ENCODE assay signal across 11 cellular contexts in the genomic region with DNA sequence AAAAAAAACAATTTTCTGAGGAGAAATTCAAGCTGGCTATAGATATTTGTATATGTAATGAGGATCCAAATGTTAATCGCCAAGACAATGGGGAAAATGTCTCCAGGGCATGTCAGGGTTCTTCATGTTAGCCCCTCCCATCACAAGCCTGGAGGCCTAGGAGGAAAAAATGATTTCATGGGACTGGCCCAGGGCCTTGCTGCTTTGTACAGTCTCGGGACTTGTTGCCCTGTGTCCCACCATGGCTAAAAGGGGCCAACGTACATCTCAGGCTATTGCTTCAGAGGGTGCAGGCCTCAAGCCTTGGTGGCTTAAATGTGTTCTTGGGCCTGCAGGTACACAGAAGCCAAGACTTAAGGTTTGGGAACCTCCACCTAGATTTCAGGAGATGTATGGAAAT.
"Had no signal": no experiment of that assay in that cellular context is flagged by ENCODE, and none has a peak within 500 bp of the region (broad histone marks: within the 10 kb centered on the region; RNA-seq: fewer than 3 reads in every experiment).

No MANE protein-coding gene starts in this region.

- H3K4me3 Mint-ChIP-seq: GM23338, H9, HFFc6, IgD-negative memory B cell had no signal

- H3K27me3 Mint-ChIP-seq: IgD-negative memory B cell had no signal

- ATAC-seq: GM23338, HepG2 had no signal

- H3K4me1 Mint-ChIP-seq: GM23338, H9, IgD-negative memory B cell had no signal

- H3K27ac Mint-ChIP-seq: GM23338, H9, HFFc6 had no signal

- H3K27ac ChIP-seq: HL-60, KMS-11 had no signal

- FAIRE-seq: H1, H54, HepG2 had no signal

- H3K9ac ChIP-seq: KMS-11 had no signal

- H3K4me2 ChIP-seq: GM23338, KMS-11 had no signal

- H3K4me3 ChIP-seq: GM23338 had no signal

- DNase-seq: H9, HCEC 1CT, HFFc6, KBM-7 had no signal
